ENCODE assay signal across 32 cellular contexts in the genomic region with DNA sequence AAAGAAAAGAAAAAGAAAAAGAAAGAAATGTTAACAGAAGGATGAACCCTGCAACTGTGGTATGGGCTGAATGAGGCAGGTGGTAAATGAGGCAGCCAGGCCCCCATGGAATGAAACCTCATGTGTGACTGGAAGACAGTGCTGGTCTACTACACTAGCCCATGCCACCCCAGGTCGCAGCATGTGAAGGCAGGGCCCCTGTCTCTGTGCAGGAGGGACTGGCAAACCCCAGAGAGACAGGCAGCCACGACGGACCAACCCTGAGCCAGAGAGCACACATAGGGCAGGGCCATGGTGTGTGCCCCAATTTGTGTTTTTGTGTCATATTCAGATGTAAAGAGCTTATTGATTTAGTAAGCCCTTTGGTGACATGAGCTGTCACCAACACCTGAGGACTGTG.
"Had no signal": no experiment of that assay in that cellular context is flagged by ENCODE, and none has a peak within 500 bp of the region (broad histone marks: within the 10 kb centered on the region; RNA-seq: fewer than 3 reads in every experiment).

No MANE protein-coding gene starts in this region.

- H3K27me3 Mint-ChIP-seq: activated CD4-positive, alpha-beta memory T cell treated with anti-CD3 and anti-CD28 coated beads, Interleukin-2, amount 10 ng/mL, durations not matched to agents 7 days and 5 days; activated CD8-positive, alpha-beta memory T cell treated with anti-CD3 and anti-CD28 coated beads, Interleukin-2, amount 10 ng/mL, durations not matched to agents 7 days and 5 days had no signal

- H3K36me3 Mint-ChIP-seq: activated CD8-positive, alpha-beta memory T cell treated with anti-CD3 and anti-CD28 coated beads, Interleukin-2, amount 10 ng/mL, durations not matched to agents 7 days and 5 days; activated naive CD8-positive, alpha-beta T cell treated with anti-CD3 and anti-CD28 coated beads for 36 hours had no signal

- H3K4me1 Mint-ChIP-seq: activated CD4-positive, alpha-beta memory T cell treated with anti-CD3 and anti-CD28 coated beads, Interleukin-2, amount 10 ng/mL, durations not matched to agents 7 days and 5 days; activated CD8-positive, alpha-beta memory T cell treated with anti-CD3 and anti-CD28 coated beads, Interleukin-2, amount 10 ng/mL, durations not matched to agents 7 days and 5 days; activated naive CD8-positive, alpha-beta T cell treated with anti-CD3 and anti-CD28 coated beads for 36 hours had no signal

- H3K4me3 ChIP-seq: MG63, PC-9, SJCRH30, SK-N-MC had no signal

- H3K4me1 ChIP-seq: SJCRH30 had no signal

- H3K36me3 ChIP-seq: MG63, WERI-Rb-1 had no signal

- H3K27ac ChIP-seq: brain microvascular endothelial cell, PC-9, RWPE1, SJCRH30, SK-N-MC, WERI-Rb-1 had no signal

- H3K4me3 Mint-ChIP-seq: activated CD4-positive, alpha-beta memory T cell treated with anti-CD3 and anti-CD28 coated beads, Interleukin-2, amount 10 ng/mL, durations not matched to agents 7 days and 5 days; activated CD8-positive, alpha-beta memory T cell treated with anti-CD3 and anti-CD28 coated beads, Interleukin-2, amount 10 ng/mL, durations not matched to agents 7 days and 5 days; activated naive CD8-positive, alpha-beta T cell treated with anti-CD3 and anti-CD28 coated beads for 36 hours had no signal

- H3K9me3 ChIP-seq: MG63, SJCRH30 had no signal

- ATAC-seq: activated CD8-positive, alpha-beta memory T cell treated with anti-CD3 and anti-CD28 coated beads, Interleukin-2, amount 10 ng/mL, durations not matched to agents 7 days and 5 days had no signal

- H3K4me2 ChIP-seq: PC-9 had no signal

- H2AFZ ChIP-seq: PC-9 had no signal

- DNase-seq: activated CD4-positive, alpha-beta memory T cell treated with anti-CD3 and anti-CD28 coated beads, Interleukin-2, amount 10 ng/mL, durations not matched to agents 7 days and 5 days; activated CD4-positive, alpha-beta T cell treated with anti-CD3 and anti-CD28 coated beads for 1 hour; activated CD4-positive, alpha-beta T cell treated with anti-CD3 and anti-CD28 coated beads for 48 hours; activated CD4-positive, CD25-positive, alpha-beta regulatory T cell; activated CD8-positive, alpha-beta memory T cell treated with anti-CD3 and anti-CD28 coated beads for 24 hours; activated CD8-positive, alpha-beta memory T cell treated with anti-CD3 and anti-CD28 coated beads, Interleukin-2, amount 10 ng/mL, durations not matched to agents 7 days and 5 days; activated CD8-positive, alpha-beta memory T cell treated with anti-CD3 and anti-CD28 coated beads, Interleukin-2, amount 50 U/mL, for 48 hours; activated effector memory CD4-positive, alpha-beta T cell treated with Interleukin-2 at 50 U/mL for 16 hours; activated naive CD4-positive, alpha-beta T cell treated with anti-CD3 and anti-CD28 coated beads, Interleukin-2, amount 50 U/mL, for 16 hours; activated naive CD8-positive, alpha-beta T cell treated with anti-CD3 and anti-CD28 coated beads for 36 hours; activated T-cell treated with anti-CD3 and anti-CD28 coated beads, Interleukin-2, amount 50 U/mL, for 48 hours; amniotic stem cell; aorta; brain microvascular endothelial cell; Kasumi-1; KG1; MG63; NCI-H1048; NCI-H1105 treated with DMSO at 0.1 percent for 48 hours; NCI-H1436; NCI-H1694; NCI-H1930; NCI-H345; NCI-H524 treated with DMSO at 0.1 percent for 48 hours; NCI-H748 treated with DMSO at 0.1 percent for 48 hours; PC-9; SHP77; SJCRH30; T1000; WERI-Rb-1 had no signal

- H3K9me3 Mint-ChIP-seq: activated CD4-positive, alpha-beta memory T cell treated with anti-CD3 and anti-CD28 coated beads, Interleukin-2, amount 10 ng/mL, durations not matched to agents 7 days and 5 days; activated naive CD8-positive, alpha-beta T cell treated with anti-CD3 and anti-CD28 coated beads for 36 hours had no signal

- H3K27me3 ChIP-seq: brain microvascular endothelial cell, MG63, SJCRH30 had no signal

- H3K27ac Mint-ChIP-seq: activated CD4-positive, alpha-beta memory T cell treated with anti-CD3 and anti-CD28 coated beads, Interleukin-2, amount 10 ng/mL, durations not matched to agents 7 days and 5 days; activated CD8-positive, alpha-beta memory T cell treated with anti-CD3 and anti-CD28 coated beads, Interleukin-2, amount 10 ng/mL, durations not matched to agents 7 days and 5 days; activated naive CD8-positive, alpha-beta T cell treated with anti-CD3 and anti-CD28 coated beads for 36 hours had no signal
